1 cellular context compared by ENCODE assay signal in genomic region chr17:43972444-43973212, GRCh38.
TF ChIP-seq lines count a peak whose summit lies in the region.
"Not testable (repeated sequence)": the region's sequence is repeated elsewhere in the genome, so short reads cannot be mapped to it uniquely, and the experiment has no call there.

No MANE protein-coding gene starts in this region.

TF ChIP-seq in HepG2, 621 proteins besides CTCF, POLR2A, EP300 and RAD21 (continued from another document and continues in another):
- TF ChIP-seq SAP130 (CRISPR knock-in tag; IDR thresholded peaks at IDR 0.05; ENCODE audit: low read depth) (peak; percentile 80), ZNF556 (CRISPR knock-in tag; IDR thresholded peaks at IDR 0.05; ENCODE audit: borderline replicate concordance) (peak; percentile 40; the same call in 1 of the 2 replicates), ZNF460 (CRISPR knock-in tag; IDR thresholded peaks at IDR 0.05; ENCODE audit: borderline replicate concordance) (peak; percentile 97), YEATS2 (CRISPR knock-in tag; IDR thresholded peaks at IDR 0.05; ENCODE audit: borderline replicate concordance) (0 out of 2 replicates have a peak, but pooled peaks have one; percentile 21), FOXP1 (CRISPR knock-in tag; IDR thresholded peaks at IDR 0.05) (peak; percentile 78), MEIS2 (CRISPR knock-in tag; IDR thresholded peaks at IDR 0.05) (peak; percentile 53; the same call in 1 of the 2 replicates), MLX (CRISPR knock-in tag; IDR thresholded peaks at IDR 0.05) (peak; percentile 71), FOXK2 (IDR thresholded peaks at IDR 0.05) (0 out of 2 replicates have a peak, but pooled peaks have one; percentile 34), NFIC (IDR thresholded peaks at IDR 0.05; ENCODE audit: low read length) (peak; percentile 15; the same call in 1 of the 2 replicates), SKIL (CRISPR knock-in tag; IDR thresholded peaks at IDR 0.05; ENCODE audit: borderline replicate concordance) (peak; percentile 68; the same call in 1 of the 2 replicates), ZNF574 (CRISPR knock-in tag; IDR thresholded peaks at IDR 0.05) (0 out of 2 replicates have a peak, but pooled peaks have one; percentile 26), MEF2D (CRISPR knock-in tag; IDR thresholded peaks at IDR 0.05) (peak; percentile 94), SALL1 (CRISPR knock-in tag; IDR thresholded peaks at IDR 0.05) (peak; percentile 94), RFX5 (IDR thresholded peaks at IDR 0.05; ENCODE audit: low read depth, low read length) (peak; percentile 48; the same call in 1 of the 2 replicates), ZNF280D (CRISPR knock-in tag; IDR thresholded peaks at IDR 0.05) (peak; percentile 81), ZBTB7B (CRISPR knock-in tag; IDR thresholded peaks at IDR 0.05) (0 out of 2 replicates have a peak, but pooled peaks have one; percentile 26), ZNF503 (CRISPR knock-in tag; IDR thresholded peaks at IDR 0.05) (0 out of 2 replicates have a peak, but pooled peaks have one; percentile 38), TEAD3 (CRISPR knock-in tag; optimal IDR thresholded peaks at IDR 0.05; ENCODE audit: borderline replicate concordance) (peak; percentile 98), HDAC2 (CRISPR knock-in tag; IDR thresholded peaks at IDR 0.05) (peak; percentile 49; the same call in 1 of the 2 replicates), ELF3 (CRISPR knock-in tag; IDR thresholded peaks at IDR 0.05) (peak; percentile 69; the same call in 1 of the 2 replicates), ZNF781 (CRISPR knock-in tag; IDR thresholded peaks at IDR 0.05; ENCODE audit: borderline replicate concordance, not compliant biosample characterization) (peak; percentile 70), ZNF724P (CRISPR knock-in tag; IDR thresholded peaks at IDR 0.05; ENCODE audit: borderline replicate concordance) (peak; percentile 15; the same call in 1 of the 2 replicates), ZMYM2 (CRISPR knock-in tag; IDR thresholded peaks at IDR 0.05) (peak; percentile 86), ERF (CRISPR knock-in tag; IDR thresholded peaks at IDR 0.05) (0 out of 2 replicates have a peak, but pooled peaks have one; percentile 38), ZSCAN29 (CRISPR knock-in tag; conservative IDR thresholded peaks at IDR 0.05) (0 out of 2 replicates have a peak, but pooled peaks have one; percentile 17), THAP11 (CRISPR knock-in tag; IDR thresholded peaks at IDR 0.05) (0 out of 2 replicates have a peak, but pooled peaks have one; percentile 34), NCOA2 (CRISPR knock-in tag; IDR thresholded peaks at IDR 0.05) (peak; percentile 40; the same call in 1 of the 2 replicates), ZBTB3 (CRISPR knock-in tag; IDR thresholded peaks at IDR 0.05; ENCODE audit: borderline replicate concordance, low read depth) (peak; percentile 64; the same call in 1 of the 2 replicates), ZNF607 (CRISPR knock-in tag; IDR thresholded peaks at IDR 0.05; ENCODE audit: borderline replicate concordance) (0 out of 2 replicates have a peak, but pooled peaks have one; percentile 27), ZGPAT (CRISPR knock-in tag; IDR thresholded peaks at IDR 0.05) (peak; percentile 22; the same call in 1 of the 2 replicates), FOXK1 (CRISPR knock-in tag; IDR thresholded peaks at IDR 0.05; ENCODE audit: borderline replicate concordance, low read depth) (0 out of 2 replicates have a peak, but pooled peaks have one; percentile 29), BRD4 (CRISPR knock-in tag; IDR thresholded peaks at IDR 0.05) (0 out of 2 replicates have a peak, but pooled peaks have one; percentile 41), ZNF605 (CRISPR knock-in tag; IDR thresholded peaks at IDR 0.05) (peak; percentile 66; the same call in 1 of the 2 replicates), ZNF18 (CRISPR knock-in tag; IDR thresholded peaks at IDR 0.05; ENCODE audit: insufficient replicate concordance) (peak; percentile 55), ARID4A (CRISPR knock-in tag; IDR thresholded peaks at IDR 0.05; ENCODE audit: borderline replicate concordance) (peak; percentile 50; the same call in 1 of the 2 replicates), ETV5 (CRISPR knock-in tag; IDR thresholded peaks at IDR 0.05; ENCODE audit: borderline replicate concordance) (peak; percentile 49; the same call in 1 of the 2 replicates), HNF4A (CRISPR knock-in tag; IDR thresholded peaks at IDR 0.05) (peak; percentile 83), PPARG (CRISPR knock-in tag; conservative IDR thresholded peaks at IDR 0.05) (peak; percentile 59)
- TF ChIP-seq FOXP1 (IDR thresholded peaks at IDR 0.05), result not testable (repeated sequence)
